Comparison of ENCODE assay signal across 9 cellular contexts in genomic region chr6:146700078-146700686, GRCh38.
A peak's percentile ranks its signal among the peaks of the same experiment; 100 is the strongest.
DNase-seq lines count a peak whose midpoint lies in the region; ATAC-seq and TF ChIP-seq lines count a peak whose summit lies in the region.
"Had no signal": no experiment of that assay in that cellular context is flagged by ENCODE, and none has a peak within 500 bp of the region (broad histone marks: within the 10 kb centered on the region; RNA-seq: fewer than 3 reads in every experiment).

No MANE protein-coding gene starts in this region.

- BruUV-seq in Calu3 (replicated peaks; lab: Mats Ljungman, UMichigan): no TSS peak

- H3K27me3 Mint-ChIP-seq in Calu3 (ENCODE audit: unreplicated experiment) (no peaks in the 10 kb centered on the region), naive B cell (no peaks in the 10 kb centered on the region)
- peaks cover 9% of the 10 kb centered on the region for H3K27me3 Mint-ChIP-seq in activated T-helper 2 cell treated with anti-CD3 and anti-CD28 coated beads, Interferon-gamma antibody, Interleukin-2, Interleukin-4, amounts not matched to agents 10 μg/mL and 5 μg/mL and 100 μg/mL, durations not matched to agents 14 hours and 24 hours and 36 hours (ENCODE audit: low read depth)

- H3K4me3 Mint-ChIP-seq in Calu3 (ENCODE audit: low read depth, unreplicated experiment): no peak overlapping the region
- H3K4me3 Mint-ChIP-seq in naive B cell: no peak overlapping the region
- no peak overlapping the region for H3K4me3 Mint-ChIP-seq in activated T-helper 2 cell treated with anti-CD3 and anti-CD28 coated beads, Interferon-gamma antibody, Interleukin-2, Interleukin-4, amounts not matched to agents 10 μg/mL and 5 μg/mL and 100 μg/mL, durations not matched to agents 14 hours and 24 hours and 36 hours (ENCODE audit: low read depth)
- H3K4me3 Mint-ChIP-seq: activated naive CD8-positive, alpha-beta T cell treated with anti-CD3 and anti-CD28 coated beads, Interleukin-2, amount 10 ng/mL, durations not matched to agents 7 days and 5 days had no signal

- H3K4me3 ChIP-seq in WI38 (ENCODE audit: low read depth, low read length): no peak overlapping the region

- H3K36me3 Mint-ChIP-seq in Calu3 (ENCODE audit: insufficient read depth, unreplicated experiment): no peaks in the 10 kb centered on the region
- H3K36me3 Mint-ChIP-seq in naive B cell: no peaks in the 10 kb centered on the region
- no peaks in the 10 kb centered on the region for H3K36me3 Mint-ChIP-seq in activated T-helper 2 cell treated with anti-CD3 and anti-CD28 coated beads, Interferon-gamma antibody, Interleukin-2, Interleukin-4, amounts not matched to agents 10 μg/mL and 5 μg/mL and 100 μg/mL, durations not matched to agents 14 hours and 24 hours and 36 hours (ENCODE audit: low read depth)
- H3K36me3 Mint-ChIP-seq: activated naive CD8-positive, alpha-beta T cell treated with anti-CD3 and anti-CD28 coated beads, Interleukin-2, amount 10 ng/mL, durations not matched to agents 7 days and 5 days had no signal

- TF ChIP-seq CTCF in Calu3 (IDR thresholded peaks at IDR 0.05; ENCODE audit: unreplicated experiment) (peak; percentile 15), WI38 (IDR thresholded peaks at IDR 0.05; ENCODE audit: low read depth, low read length) (peak; percentile 47; the same call in 1 of the 2 replicates)

- H3K27ac Mint-ChIP-seq in Calu3 (ENCODE audit: unreplicated experiment) (no peak overlapping the region), naive B cell (no peak overlapping the region)
- H3K27ac Mint-ChIP-seq in activated T-helper 2 cell treated with anti-CD3 and anti-CD28 coated beads, Interferon-gamma antibody, Interleukin-2, Interleukin-4, amounts not matched to agents 10 μg/mL and 5 μg/mL and 100 μg/mL, durations not matched to agents 14 hours and 24 hours and 36 hours: no peak overlapping the region
- H3K27ac Mint-ChIP-seq: activated naive CD8-positive, alpha-beta T cell treated with anti-CD3 and anti-CD28 coated beads, Interleukin-2, amount 10 ng/mL, durations not matched to agents 7 days and 5 days had no signal

- intact Hi-C loops in Calu3 (cut with micrococcal nuclease; ENCODE audit: unreplicated experiment): loop anchor here (1.0 to 2.0 kb wide), 3 partner anchors 238 to 771 kb away; no protein-coding TSS in a partner anchor
- intact Hi-C loops in activated T-helper 2 cell treated with anti-CD3 and anti-CD28 coated beads, Interferon-gamma antibody, Interleukin-2, Interleukin-4, amounts not matched to agents 10 μg/mL and 5 μg/mL and 100 μg/mL, durations not matched to agents 14 hours and 24 hours and 36 hours (cut with micrococcal nuclease): loop anchor here (2.0 kb wide), 2 partner anchors 155 to 771 kb away; no protein-coding TSS in a partner anchor

- H3K9me3 Mint-ChIP-seq in Calu3 (ENCODE audit: low read depth, unreplicated experiment) (no peaks in the 10 kb centered on the region), naive B cell (peaks cover 0 to 12% (median 0%) of the 10 kb centered on the region in 7 donors)
- H3K9me3 Mint-ChIP-seq in activated T-helper 2 cell treated with anti-CD3 and anti-CD28 coated beads, Interferon-gamma antibody, Interleukin-2, Interleukin-4, amounts not matched to agents 10 μg/mL and 5 μg/mL and 100 μg/mL, durations not matched to agents 14 hours and 24 hours and 36 hours: no peaks in the 10 kb centered on the region
- H3K9me3 Mint-ChIP-seq: activated naive CD8-positive, alpha-beta T cell treated with anti-CD3 and anti-CD28 coated beads, Interleukin-2, amount 10 ng/mL, durations not matched to agents 7 days and 5 days had no signal

- TF ChIP-seq POLR2A in erythroblast (IDR thresholded peaks at IDR 0.05; ENCODE audit: low read length): no peak

- DNase-seq in Calu3 (peak; percentile 69), NCI-H226 (peak; percentile 57), erythroblast (lab: John Stamatoyannopoulos, UW) (peak; percentile 64 to 81), naive B cell (peak; percentile 3)
- DNase-seq in activated T-helper 2 cell treated with anti-CD3 and anti-CD28 coated beads, Interferon-gamma antibody, Interleukin-2, Interleukin-4, amounts not matched to agents 10 μg/mL and 5 μg/mL and 100 μg/mL, durations not matched to agents 14 hours and 24 hours and 36 hours (ENCODE audit: low spot score): no peak
- DNase-seq: activated naive CD8-positive, alpha-beta T cell treated with anti-CD3 and anti-CD28 coated beads, Interleukin-2, amount 10 ng/mL, durations not matched to agents 7 days and 5 days had no signal

- CTCF ChIA-PET in Calu3 (lab: Charles Lee): interaction anchor here (0.8 kb wide), 1 partner anchor 659 kb away, joined by 4 read pairs; no protein-coding TSS in a partner anchor

- no peaks in the 10 kb centered on the region for H3K4me1 Mint-ChIP-seq in Calu3 (ENCODE audit: low read depth, unreplicated experiment)
- no peaks in the 10 kb centered on the region for H3K4me1 Mint-ChIP-seq in naive B cell
- H3K4me1 Mint-ChIP-seq in activated T-helper 2 cell treated with anti-CD3 and anti-CD28 coated beads, Interferon-gamma antibody, Interleukin-2, Interleukin-4, amounts not matched to agents 10 μg/mL and 5 μg/mL and 100 μg/mL, durations not matched to agents 14 hours and 24 hours and 36 hours (ENCODE audit: low read depth): no peaks in the 10 kb centered on the region

- peak; percentile 59 for ATAC-seq in GM19324 (IDR thresholded peaks at IDR 0.05; ENCODE audit: low FRiP score, unreplicated experiment)
- peak; percentile 83 for ATAC-seq in HG03354 (IDR thresholded peaks at IDR 0.05; ENCODE audit: poor library complexity, severe bottlenecking, unreplicated experiment)
- no peak for ATAC-seq in naive B cell (ENCODE audit: low read depth in 2 of 2)

Comparison
In these comparisons a context has a peak if more than half of its experiments do, and no peak if none do; other contexts are left out.
1. ATAC-seq: peak in GM19324 (single experiment) and HG03354 (single experiment); none in naive B cell (0 of 2).